8 cellular contexts compared by ENCODE assay signal in genomic region chr1:225939939-225940310, GRCh38. TPM values are rescaled to one million over a fixed set of nuclear protein-coding genes. Genes with fewer than 3 reads are reported as not detected.
"Had no signal": no experiment of that assay in that cellular context is flagged by ENCODE, and none has a peak within 500 bp of the region (broad histone marks: within the 10 kb centered on the region; RNA-seq: fewer than 3 reads in every experiment).

No MANE protein-coding gene starts in this region.

RNA-seq across cellular contexts. Expression of gene LEFTY2, which starts 1.1 kb away (rescaled TPM):
- total RNA-seq: esophagus mucosa; fibroblast of lung; glomerular endothelial cell; mononuclear cell; naive thymus-derived CD4-positive, alpha-beta T cell; osteoblast had no signal

RNA-seq across cellular contexts. Expression of gene LEFTY1, which starts 51.0 kb away (rescaled TPM):
- total RNA-seq: esophagus mucosa, fibroblast of lung, glomerular endothelial cell, lower lobe of right lung, osteoblast, vagina had no signal
